Comparison of ENCODE assay signal across 8 cellular contexts in genomic region chr19:32405431-32406160, GRCh38. TPM values are rescaled to one million over a fixed set of nuclear protein-coding genes. Genes with fewer than 3 reads are reported as not detected.
DNase-seq lines count a peak whose midpoint lies in the region; ATAC-seq and TF ChIP-seq lines count a peak whose summit lies in the region.

Gene DPY19L3, plus strand, starts transcription at chr19:32405770. Its CDS starts 2,484 bp downstream, at chr19:32408254.

- peak within 1 kb of the TSS; percentile 97 for H3K27ac ChIP-seq in HUES64 (ENCODE audit: low read depth, low read length)
- peak within 1 kb of the TSS; percentile 81 for H3K27ac ChIP-seq in OCI-LY3 (ENCODE audit: low read length)

- no peaks in the 10 kb centered on the region for H4K20me1 ChIP-seq in OCI-LY3 (ENCODE audit: insufficient read depth, low read length)

- under 1% methylated on average over 104 of the region's 104 CpGs for WGBS in HUES64

- H3K4me3 ChIP-seq in HUES64 (ENCODE audit: low read length) = peak within 1 kb of the TSS; percentile 99
- H3K4me3 ChIP-seq in OCI-LY3 (ENCODE audit: low read length) = peak within 1 kb of the TSS; percentile 87
- H3K4me3 ChIP-seq in epithelial cell of esophagus (ENCODE audit: low read length) = peak within 1 kb of the TSS; percentile 70

- peaks cover 23% of the 10 kb centered on the region for H3K79me2 ChIP-seq in OCI-LY3 (ENCODE audit: low read length)

- peak within 1 kb of the TSS; percentile 86 for H3K4me2 ChIP-seq in OCI-LY3 (ENCODE audit: low read length)

- H3K9me3 ChIP-seq in HUES64 (ENCODE audit: insufficient read depth, low read depth, low read length) = no peaks in the 10 kb centered on the region
- no peaks in the 10 kb centered on the region for H3K9me3 ChIP-seq in OCI-LY3 (ENCODE audit: insufficient read depth, low read length)

- H3K27me3 ChIP-seq in HUES64 (ENCODE audit: insufficient read depth, low read length) = no peaks in the 10 kb centered on the region
- H3K27me3 ChIP-seq in OCI-LY3 (ENCODE audit: low read depth, low read length) = no peaks in the 10 kb centered on the region

- H3K36me3 ChIP-seq in HUES64 (ENCODE audit: insufficient read depth, low read length) (peaks cover 33% of the 10 kb centered on the region), OCI-LY3 (replicated peaks; ENCODE audit: low read depth, low read length) (peaks cover 13% of the 10 kb centered on the region)

- TF ChIP-seq CTCF in OCI-LY3 (IDR thresholded peaks at IDR 0.05; ENCODE audit: low read depth, low read length) = no peak
- TF ChIP-seq CTCF in epithelial cell of esophagus (IDR thresholded peaks at IDR 0.05; ENCODE audit: insufficient read depth, low read depth, low read length, missing control alignments) = no peak

- peak; percentile 94 for ATAC-seq in GM21515 (IDR thresholded peaks at IDR 0.05; ENCODE audit: unreplicated experiment)

- peak within 1 kb of the TSS; percentile 85 for H2AFZ ChIP-seq in OCI-LY3 (ENCODE audit: low read depth, low read length)

- peak within 1 kb of the TSS; percentile 99 for H3K9ac ChIP-seq in HUES64 (ENCODE audit: low read depth, low read length)
- peak within 1 kb of the TSS; percentile 83 for H3K9ac ChIP-seq in OCI-LY3 (ENCODE audit: low read length)

- peak; percentile 67 for DNase-seq in DMS 273 treated with DMSO at 0.1 percent for 48 hours (lab: John Stamatoyannopoulos, UW)
- DNase-seq in activated T-cell treated with anti-CD3 and anti-CD28 coated beads for 24 hours (ENCODE audit: low read depth) = peak; percentile 89
- DNase-seq in epithelial cell of esophagus (ENCODE audit: low read depth) = peak; percentile 91
- DNase-seq in middle frontal gyrus (ENCODE audit: extremely low spot score, low spot score) = peak; percentile 80
- peak; percentile 82 to 86 for DNase-seq in stimulated activated CD8-positive, alpha-beta memory T cell treated with anti-CD3 and anti-CD28 coated beads, Interleukin-2, amount 100 ng/mL, for 1 hour (ENCODE audit: low read depth in 2 of 2)

- H3K4me1 ChIP-seq in HUES64 (ENCODE audit: insufficient read depth, low read length) (peaks cover 22% of the 10 kb centered on the region), OCI-LY3 (ENCODE audit: low read length) (peaks cover 15% of the 10 kb centered on the region)

RNA-seq across cellular contexts. Expression of gene DPY19L3, which starts in this region (rescaled TPM):
- 33.9 TPM for polyA plus RNA-seq in HUES64 (2013, experiment 1 of 2)
- 36.3 TPM for polyA plus RNA-seq in HUES64 (2013, experiment 2 of 2)

Comparison
In these comparisons a context has a peak if more than half of its experiments do, and no peak if none do; other contexts are left out.
1. Peak in every context shown above with its lines: DNase-seq, ATAC-seq, H3K4me3 ChIP-seq and H3K27ac ChIP-seq.